In the genomic region with DNA sequence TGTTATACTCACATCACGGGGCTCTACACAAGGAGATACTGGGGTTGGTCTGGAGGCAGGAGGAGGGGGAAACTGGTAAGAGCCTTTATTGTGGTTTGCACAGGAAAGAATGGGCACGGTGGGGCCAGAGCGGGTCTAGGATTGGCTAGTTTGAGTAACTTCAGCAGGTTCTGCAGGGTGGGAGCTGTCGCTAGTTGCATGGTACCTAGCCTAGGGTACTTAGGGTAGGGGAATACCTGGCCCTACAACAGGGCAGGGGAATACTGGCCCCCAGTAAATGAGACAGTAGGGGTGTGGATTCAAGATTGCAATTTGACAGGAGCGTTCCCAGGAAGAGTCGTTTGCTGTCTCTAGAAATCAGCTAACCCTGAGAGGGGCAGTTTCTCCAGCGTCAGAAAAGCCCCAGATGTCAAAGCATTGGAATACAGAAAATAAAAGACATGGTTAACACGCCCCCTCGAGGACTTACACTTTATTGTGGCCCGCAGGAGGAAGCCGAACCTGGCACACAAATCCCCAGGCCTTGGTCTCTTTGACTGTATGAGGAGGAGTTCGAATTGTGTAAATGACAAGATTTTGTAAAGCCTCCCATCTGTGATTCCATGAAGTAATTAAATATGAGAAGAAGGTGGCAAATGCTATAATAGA, we compare ENCODE assay signal across 23 cellular contexts. TPM values are rescaled to one million over a fixed set of nuclear protein-coding genes. Genes with fewer than 3 reads are reported as not detected.
"Had no signal": no experiment of that assay in that cellular context is flagged by ENCODE, and none has a peak within 500 bp of the region (broad histone marks: within the 10 kb centered on the region; RNA-seq: fewer than 3 reads in every experiment).

No MANE protein-coding gene starts in this region.

- DNase-seq: activated CD4-positive, alpha-beta T cell treated with anti-CD3 and anti-CD28 coated beads, Interleukin-2, amount 50 U/mL, for 4 hours; activated CD4-positive, CD25-positive, alpha-beta regulatory T cell treated with anti-CD3 and anti-CD28 coated beads, Interleukin-2, amount 50 U/mL, for 72 hours; activated naive CD4-positive, alpha-beta T cell treated with anti-CD3 and anti-CD28 coated beads for 36 hours; activated naive CD8-positive, alpha-beta T cell treated with anti-CD3 and anti-CD28 coated beads, Interleukin-2, amount 50 U/mL, for 24 hours; activated T-cell treated with anti-CD3 and anti-CD28 coated beads for 4 hours; aorta; cerebellar nuclear complex; dermis blood vessel endothelial cell; effector memory CD8-positive, alpha-beta T cell; left ventricle myocardium superior; right lobe of liver; stimulated activated naive CD8-positive, alpha-beta T cell treated with anti-CD3 and anti-CD28 coated beads, Interleukin-15, Interleukin-2, amounts not matched to agents 100 U/mL and 50 U/mL, for 24 hours; T-helper 9 cell; transverse colon had no signal

- H3K4me3 ChIP-seq: breast epithelium, gastroesophageal sphincter, hepatocyte, right lobe of liver, smooth muscle cell, transverse colon, vagina had no signal

- H3K4me1 Mint-ChIP-seq: activated naive CD8-positive, alpha-beta T cell treated with anti-CD3 and anti-CD28 coated beads, Interleukin-2, amount 50 U/mL, for 24 hours; memory B cell had no signal

- H3K4me1 ChIP-seq: breast epithelium, gastroesophageal sphincter, right lobe of liver, transverse colon, vagina had no signal

- H3K36me3 Mint-ChIP-seq: memory B cell had no signal

- H3K27me3 ChIP-seq: breast epithelium, hepatocyte, right lobe of liver, transverse colon, vagina had no signal

- H3K9me3 ChIP-seq: breast epithelium, gastroesophageal sphincter, right lobe of liver, transverse colon, vagina had no signal

- H3K36me3 ChIP-seq: breast epithelium, gastroesophageal sphincter, right lobe of liver, transverse colon, vagina had no signal

- H3K27ac Mint-ChIP-seq: activated naive CD4-positive, alpha-beta T cell treated with anti-CD3 and anti-CD28 coated beads for 36 hours; activated naive CD8-positive, alpha-beta T cell treated with anti-CD3 and anti-CD28 coated beads, Interleukin-2, amount 50 U/mL, for 24 hours; effector memory CD8-positive, alpha-beta T cell; memory B cell had no signal

- H2AFZ ChIP-seq: hepatocyte had no signal

- H3K9me3 Mint-ChIP-seq: activated naive CD4-positive, alpha-beta T cell treated with anti-CD3 and anti-CD28 coated beads for 36 hours; activated naive CD8-positive, alpha-beta T cell treated with anti-CD3 and anti-CD28 coated beads, Interleukin-2, amount 50 U/mL, for 24 hours; effector memory CD8-positive, alpha-beta T cell; nephron had no signal

- H3K4me3 Mint-ChIP-seq: activated naive CD4-positive, alpha-beta T cell treated with anti-CD3 and anti-CD28 coated beads for 36 hours; activated naive CD8-positive, alpha-beta T cell treated with anti-CD3 and anti-CD28 coated beads, Interleukin-2, amount 50 U/mL, for 24 hours; effector memory CD8-positive, alpha-beta T cell; memory B cell; nephron had no signal

- ATAC-seq: activated naive CD8-positive, alpha-beta T cell treated with anti-CD3 and anti-CD28 coated beads, Interleukin-2, amount 50 U/mL, for 24 hours; effector memory CD8-positive, alpha-beta T cell; gastroesophageal sphincter; left ventricle myocardium superior; right lobe of liver; stimulated activated naive CD8-positive, alpha-beta T cell treated with anti-CD3 and anti-CD28 coated beads, Interleukin-15, Interleukin-2, amounts not matched to agents 100 U/mL and 50 U/mL, for 24 hours had no signal

- H3K27ac ChIP-seq: breast epithelium, epithelial cell of prostate, gastroesophageal sphincter, hepatocyte, right lobe of liver, transverse colon, vagina had no signal

- H3K4me2 ChIP-seq: hepatocyte, smooth muscle cell had no signal

- H3K79me2 ChIP-seq: hepatocyte had no signal

RNA-seq across cellular contexts. Expression of a gene that starts 32.0 kb away (rescaled TPM):
- total RNA-seq: activated naive CD4-positive, alpha-beta T cell treated with anti-CD3 and anti-CD28 coated beads for 36 hours; aorta; gastroesophageal sphincter; pulmonary artery endothelial cell; right lobe of liver; vagina had no signal
